6 cellular contexts compared by ENCODE assay signal in genomic region chr19:4437103-4437502, GRCh38.
"Had no signal": no experiment of that assay in that cellular context is flagged by ENCODE, and none has a peak within 500 bp of the region (broad histone marks: within the 10 kb centered on the region; RNA-seq: fewer than 3 reads in every experiment).

No MANE protein-coding gene starts in this region.

- DNase-seq: HFFc6, IMR-90, KBM-7 had no signal

- ATAC-seq: GM23338 had no signal

- H3K4me3 ChIP-seq: GM23338, HAP-1 had no signal

- H3K27ac Mint-ChIP-seq: GM23338, HFFc6 had no signal

- H3K4me1 ChIP-seq: HAP-1 had no signal

- H3K9me3 ChIP-seq: HAP-1 had no signal

- FAIRE-seq: HTR-8/SVneo had no signal

- H3K9me3 Mint-ChIP-seq: GM23338, HFFc6 had no signal

- H3K4me2 ChIP-seq: GM23338 had no signal

- H3K4me3 Mint-ChIP-seq: GM23338, HFFc6 had no signal

- H2AFZ ChIP-seq: GM23338 had no signal
